Comparison of ENCODE assay signal across 1 cellular context in genomic region chr2:109266511-109266910, GRCh38.
TF ChIP-seq lines count a peak whose summit lies in the region.

No MANE protein-coding gene starts in this region.

TF ChIP-seq in H1, 55 proteins besides CTCF, POLR2A, EP300 and RAD21 (continued from another document):
- TF ChIP-seq ASH2L (IDR thresholded peaks at IDR 0.05; ENCODE audit: low read length): no peak
- no peak for TF ChIP-seq GABPA (IDR thresholded peaks at IDR 0.05; ENCODE audit: borderline replicate concordance, insufficient read depth, low read length)
- no peak for TF ChIP-seq CHD7 (IDR thresholded peaks at IDR 0.05; ENCODE audit: insufficient replicate concordance, low read length)
- no peak for TF ChIP-seq BRCA1 (IDR thresholded peaks at IDR 0.05; ENCODE audit: low read depth, low read length)
- TF ChIP-seq JUND (IDR thresholded peaks at IDR 0.05; ENCODE audit: low read length): no peak
- no peak for TF ChIP-seq CBX8 (IDR thresholded peaks at IDR 0.05; ENCODE audit: borderline replicate concordance, low read depth, low read length)
